In genomic region chr9:34992376-34992951, GRCh38 we compare ENCODE assay signal across 8 cellular contexts. TPM values are rescaled to one million over a fixed set of nuclear protein-coding genes. Genes with fewer than 3 reads are reported as not detected.
DNase-seq lines count a peak whose midpoint lies in the region; ATAC-seq and TF ChIP-seq lines count a peak whose summit lies in the region.

No MANE protein-coding gene starts in this region.

- H3K4me3 Mint-ChIP-seq in activated naive CD8-positive, alpha-beta T cell treated with anti-CD3 and anti-CD28 coated beads, Interleukin-2, amount 50 U/mL, for 24 hours: peak overlapping the region; percentile 59

- no peaks in the 10 kb centered on the region for H3K9me3 Mint-ChIP-seq in activated naive CD8-positive, alpha-beta T cell treated with anti-CD3 and anti-CD28 coated beads, Interleukin-2, amount 50 U/mL, for 24 hours

- H3K27ac ChIP-seq in 22Rv1 (peak overlapping the region; percentile 53), right cardiac atrium (ENCODE audit: low read length) (peak overlapping the region; percentile 96)

- H3K27me3 ChIP-seq in right cardiac atrium (ENCODE audit: control insufficient read depth, insufficient read depth): no peaks in the 10 kb centered on the region

- peak; percentile 94 for DNase-seq in M059J (ENCODE audit: low read depth)
- DNase-seq in activated naive CD8-positive, alpha-beta T cell treated with anti-CD3 and anti-CD28 coated beads, Interleukin-2, amount 50 U/mL, for 24 hours: peak; percentile 71
- DNase-seq in right cardiac atrium: peak; percentile 69 to 79 (median 78)
- peak; percentile 78 for DNase-seq in stimulated activated CD4-positive, alpha-beta T cell treated with anti-CD3 and anti-CD28 coated beads, Interleukin-2, amount 100 ng/mL, for 4 hours (ENCODE audit: low read depth)
- no peak for DNase-seq in GF-D8 (lab: John Stamatoyannopoulos, UW)
- no peak for DNase-seq in NCI-H2196 (lab: John Stamatoyannopoulos, UW; ENCODE audit: unreplicated experiment)
- no peak for DNase-seq in GM13976 (ENCODE audit: low spot score)

- peaks cover 22% of the 10 kb centered on the region for H3K36me3 Mint-ChIP-seq in activated naive CD8-positive, alpha-beta T cell treated with anti-CD3 and anti-CD28 coated beads, Interleukin-2, amount 50 U/mL, for 24 hours (ENCODE audit: low read depth)

- H3K4me1 Mint-ChIP-seq in activated naive CD8-positive, alpha-beta T cell treated with anti-CD3 and anti-CD28 coated beads, Interleukin-2, amount 50 U/mL, for 24 hours: peaks cover 70% of the 10 kb centered on the region

- H3K4me3 ChIP-seq in right cardiac atrium (ENCODE audit: low read length): no peak overlapping the region

- no peaks in the 10 kb centered on the region for H3K9me3 ChIP-seq in right cardiac atrium (ENCODE audit: control insufficient read depth, low read length)

- peak overlapping the region; percentile 90 for H3K27ac Mint-ChIP-seq in activated naive CD8-positive, alpha-beta T cell treated with anti-CD3 and anti-CD28 coated beads, Interleukin-2, amount 50 U/mL, for 24 hours

- H3K27me3 Mint-ChIP-seq in activated naive CD8-positive, alpha-beta T cell treated with anti-CD3 and anti-CD28 coated beads, Interleukin-2, amount 50 U/mL, for 24 hours: peaks cover 1% of the 10 kb centered on the region

- in situ Hi-C loops in GM13976 (cut with MboI; ENCODE audit: low sequenced_read_pairs, unreplicated experiment): no loop called here

- intact Hi-C loops in right cardiac atrium (cut with DNase I): no loop called here

- no peak for TF ChIP-seq CTCF in 22Rv1 (IDR thresholded peaks at IDR 0.05)
- TF ChIP-seq CTCF in GM13976 (IDR thresholded peaks at IDR 0.05; ENCODE audit: borderline replicate concordance, control extremely low read depth, extremely low read depth, insufficient read depth, missing control alignments): no peak

- H3K4me1 ChIP-seq in right cardiac atrium (ENCODE audit: control insufficient read depth, insufficient read depth, low read length): peaks cover 35% of the 10 kb centered on the region

- 60% methylated on average over 16 of the region's 16 CpGs for WGBS in right cardiac atrium

- ATAC-seq in activated naive CD8-positive, alpha-beta T cell treated with anti-CD3 and anti-CD28 coated beads, Interleukin-2, amount 50 U/mL, for 24 hours: peak; percentile 26
- peak in 1 of 2 donors; percentile 5 for ATAC-seq in right cardiac atrium

RNA-seq across cellular contexts. Expression of gene DNAJB5, which starts 2.9 kb away (rescaled TPM):
- 18.0 and 23.1 TPM in 2 replicates for total RNA-seq in M059J (2014; rRNA removed; shearing (Covaris generic))
- 10 to 100 TPM; 37.8 to 75.7 (median 51.4) TPM for total RNA-seq in right cardiac atrium
- polyA plus RNA-seq in right cardiac atrium: 64.1 TPM

RNA-seq across cellular contexts. Expression of gene PHF24, which starts 34.4 kb away (rescaled TPM):
- total RNA-seq in M059J (2014; rRNA removed; shearing (Covaris generic)): not detected in 2 replicates
- total RNA-seq in right cardiac atrium: 1 to 10 TPM in 1 of 4 donors, under 1 TPM in 3; 0.03 to 1.3 (median 0.28) TPM
- 0.07 TPM for polyA plus RNA-seq in right cardiac atrium

Comparison
In these comparisons a context has a peak if more than half of its experiments do, and no peak if none do; other contexts are left out.
1. DNase-seq: peak in M059J (single experiment), activated naive CD8-positive, alpha-beta T cell treated with anti-CD3 and anti-CD28 coated beads, Interleukin-2, amount 50 U/mL, for 24 hours (single experiment), right cardiac atrium (3 of 3) and stimulated activated CD4-positive, alpha-beta T cell treated with anti-CD3 and anti-CD28 coated beads, Interleukin-2, amount 100 ng/mL, for 4 hours (single experiment); none in GF-D8 (single experiment), NCI-H2196 (single experiment) and GM13976 (single experiment).